7 cellular contexts compared by ENCODE assay signal in the genomic region with DNA sequence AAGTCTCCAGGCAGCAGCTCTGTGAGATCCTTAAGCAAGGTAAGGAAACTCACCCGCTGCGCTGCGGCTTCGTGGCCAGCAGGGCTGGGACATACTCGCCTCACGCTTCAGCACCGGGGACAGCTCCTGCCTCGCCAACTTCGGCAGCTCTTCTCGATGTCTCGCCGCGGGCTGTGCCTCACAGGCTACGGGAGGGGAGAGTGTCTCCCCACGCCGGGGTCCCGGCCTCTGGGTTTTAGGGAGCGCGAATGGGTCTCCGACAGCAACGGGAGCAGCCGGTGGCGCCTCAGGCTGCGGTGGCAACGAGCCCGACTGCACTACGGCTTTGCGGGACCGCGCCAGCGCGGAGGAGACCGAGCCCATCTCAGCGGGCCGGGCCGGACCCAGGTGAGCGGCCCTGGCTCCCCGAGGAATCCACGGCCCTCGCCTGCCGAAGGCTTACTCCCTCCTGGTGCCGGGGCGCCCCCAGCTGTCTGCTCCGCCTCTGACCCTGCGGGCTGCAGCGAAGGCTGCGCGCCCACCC.
A peak's percentile ranks its signal among the peaks of the same experiment; 100 is the strongest.
DNase-seq lines count a peak whose midpoint lies in the region; ATAC-seq and TF ChIP-seq lines count a peak whose summit lies in the region.

No MANE protein-coding gene starts in this region.

- H3K4me1 ChIP-seq in HUES64 (ENCODE audit: insufficient read depth, low read length) = peaks cover 5% of the 10 kb centered on the region; the same call in 1 of the 2 replicates

- peak; percentile 78 for TF ChIP-seq CTCF in brain microvascular endothelial cell (IDR thresholded peaks at IDR 0.05; ENCODE audit: low read depth, low read length, missing control alignments)

- no peaks in the 10 kb centered on the region for H3K36me3 ChIP-seq in HUES64 (ENCODE audit: insufficient read depth, low read length)
- no peaks in the 10 kb centered on the region for H3K36me3 ChIP-seq in brain microvascular endothelial cell (replicated peaks)

- peak overlapping the region; percentile 56 for H3K4me3 ChIP-seq in HUES64 (ENCODE audit: low read length)
- H3K4me3 ChIP-seq in brain microvascular endothelial cell (ENCODE audit: low read depth, low read length) = no peak overlapping the region

- no peak overlapping the region for H3K9ac ChIP-seq in HUES64 (ENCODE audit: low read depth, low read length)

- peaks cover 58% of the 10 kb centered on the region for H3K27me3 ChIP-seq in HUES64 (ENCODE audit: insufficient read depth, low read length)
- H3K27me3 ChIP-seq in brain microvascular endothelial cell (replicated peaks) = peaks cover 13% of the 10 kb centered on the region

- H3K9me3 ChIP-seq in HUES64 (ENCODE audit: insufficient read depth, low read depth, low read length) = no peaks in the 10 kb centered on the region

- ATAC-seq in GM18498 (IDR thresholded peaks at IDR 0.05; ENCODE audit: unreplicated experiment) (peak; percentile 68), HG03460 (IDR thresholded peaks at IDR 0.05; ENCODE audit: unreplicated experiment) (no peak)

- DNase-seq in T-helper 9 cell = peak; percentile 37
- DNase-seq in brain microvascular endothelial cell = peak; percentile 81
- DNase-seq in iPS-NIHi7 (ENCODE audit: extremely low spot score) = peak; percentile 91
- peak; percentile 2 to 47 for DNase-seq in stimulated activated CD4-positive, alpha-beta T cell treated with anti-CD3 and anti-CD28 coated beads, Interleukin-15, amount 100 ng/mL, for 1 hour (ENCODE audit: low read depth in 1 of 2, low spot score in 1 of 2)

- in situ Hi-C loops in brain microvascular endothelial cell (cut with HindIII; ENCODE audit: low pct_ligation_motif_present, low sequenced_read_pairs) = no loop called here

- 1% methylated on average over 48 of the region's 48 CpGs for WGBS in HUES64

- H3K27ac ChIP-seq in HUES64 (ENCODE audit: low read depth, low read length) = no peak overlapping the region
- no peak overlapping the region for H3K27ac ChIP-seq in brain microvascular endothelial cell

Comparison
In these comparisons a context has a peak if more than half of its experiments do, and no peak if none do; other contexts are left out.
1. DNase-seq: peak in every context shown above with its lines; median percentile 91 in iPS-NIHi7; 81 in brain microvascular endothelial cell; 37 in T-helper 9 cell; 24 in stimulated activated CD4-positive, alpha-beta T cell treated with anti-CD3 and anti-CD28 coated beads, Interleukin-15, amount 100 ng/mL, for 1 hour.